8 cellular contexts compared by ENCODE assay signal in the genomic region with DNA sequence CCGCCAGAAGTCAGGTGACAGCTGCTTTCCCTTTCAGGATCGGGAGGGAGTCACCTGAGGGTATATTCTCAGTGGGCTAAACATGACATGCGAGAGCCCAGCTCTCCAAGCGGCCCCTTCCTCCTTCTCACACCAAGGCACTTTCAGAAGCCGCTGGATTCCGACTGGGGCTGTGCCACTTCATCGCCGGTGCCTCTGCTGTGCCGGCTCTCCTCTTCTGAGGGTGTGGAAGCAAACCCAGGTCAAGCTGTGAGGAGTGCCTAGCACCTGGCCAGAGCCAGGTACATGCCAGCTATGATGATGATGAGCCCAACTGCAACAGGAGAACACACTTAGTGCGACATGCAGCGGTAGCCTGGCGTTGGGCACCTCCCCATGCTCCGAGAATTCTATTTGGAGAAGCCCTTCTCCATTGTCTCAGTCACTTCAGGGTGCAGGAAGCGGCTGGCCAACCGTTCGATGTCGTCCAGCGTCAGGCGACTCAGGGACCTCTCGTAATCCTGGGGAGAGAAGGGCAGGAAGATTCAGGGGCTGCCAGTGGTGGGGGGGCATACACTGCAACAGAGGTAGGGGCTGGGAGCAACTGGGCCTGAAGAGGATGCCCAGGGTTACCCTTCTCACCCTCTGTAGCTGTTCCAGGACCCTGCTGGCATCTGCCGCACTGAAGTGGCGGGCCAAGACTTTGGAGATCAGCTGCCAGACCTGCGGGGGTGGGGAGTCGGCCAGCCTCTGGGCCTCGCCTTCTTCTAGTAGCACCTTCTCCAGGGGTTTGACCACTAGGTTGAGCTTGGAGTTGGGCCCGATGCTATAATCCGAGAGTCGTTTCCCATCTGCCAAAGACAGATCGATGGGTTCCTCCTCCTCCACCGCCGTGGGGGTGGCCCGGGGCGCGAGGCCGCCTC. TPM values are rescaled to one million over a fixed set of nuclear protein-coding genes. Genes with fewer than 3 reads are reported as not detected.
DNase-seq lines count a peak whose midpoint lies in the region; ATAC-seq, FAIRE-seq and TF ChIP-seq lines count a peak whose summit lies in the region.

No MANE protein-coding gene starts in this region.

- intact Hi-C loops in pancreas (cut with DNase I) = no loop called here

- whole genome bisulfite sequencing in pancreas, 2 donors = 41 to 60% methylated on average over 35 of the region's 35 CpGs

- TF ChIP-seq CTCF in DOHH2 (IDR thresholded peaks at IDR 0.05; ENCODE audit: low read depth, low read length, poor library complexity, severe bottlenecking) = no peak
- no peak for TF ChIP-seq CTCF in pancreas (IDR thresholded peaks at IDR 0.05)

- H3K4me1 ChIP-seq in DOHH2 (ENCODE audit: control insufficient read depth, low read length) = peaks cover 58% of the 10 kb centered on the region
- peaks cover 0 to 5% (median 0%) of the 10 kb centered on the region in 3 donors for H3K4me1 ChIP-seq in pancreas

- no peaks in the 10 kb centered on the region; the same call in 1 of the 2 replicates for H3F3A ChIP-seq in DOHH2 (ENCODE audit: control insufficient read depth, insufficient read depth)

- peak overlapping the region; percentile 68 for H3K4me3 ChIP-seq in DOHH2 (ENCODE audit: low read length)
- peak overlapping the region; percentile 35 to 61 (median 46) for H3K4me3 ChIP-seq in pancreas

- H3K36me3 ChIP-seq in DOHH2 (ENCODE audit: control insufficient read depth, low read length) (peaks cover 36% of the 10 kb centered on the region), pancreas (no peaks in the 10 kb centered on the region)

- H3K9me3 ChIP-seq in DOHH2 (ENCODE audit: control insufficient read depth, insufficient read depth, low read length) (no peaks in the 10 kb centered on the region), pancreas (no peaks in the 10 kb centered on the region)

- H3K4me2 ChIP-seq in DOHH2 (ENCODE audit: low read length) = peak overlapping the region; percentile 87

- H3K27me3 ChIP-seq in DOHH2 (ENCODE audit: control insufficient read depth, low read length) = no peaks in the 10 kb centered on the region
- H3K27me3 ChIP-seq in pancreas = no peaks in the 10 kb centered on the region

- ATAC-seq in pancreas (no peak), GM18907 (IDR thresholded peaks at IDR 0.05; ENCODE audit: unreplicated experiment) (no peak), GM18870 (IDR thresholded peaks at IDR 0.05; ENCODE audit: unreplicated experiment) (no peak), GM21515 (IDR thresholded peaks at IDR 0.05; ENCODE audit: unreplicated experiment) (no peak)

- DNase-seq in NCI-H526 treated with DMSO at 0.1 percent for 48 hours (lab: John Stamatoyannopoulos, UW) (peak; percentile 8), epithelial cell of prostate (ENCODE audit: low read depth, low spot score) (no peak), pancreas (peak in 2 of 6 donors; percentile 54 to 73), GM19240 (ENCODE audit: insufficient read length, low spot score) (no peak)

- H3K79me2 ChIP-seq in DOHH2 (ENCODE audit: control insufficient read depth, low read length) = peaks cover 57% of the 10 kb centered on the region

- no peaks in the 10 kb centered on the region for H4K20me1 ChIP-seq in DOHH2 (ENCODE audit: control insufficient read depth, insufficient read depth, low read depth, low read length)

- FAIRE-seq in pancreas (lab: Jason Lieb, UNC) = no peak

- H3K27ac ChIP-seq in DOHH2 (ENCODE audit: low read depth, low read length) (peak overlapping the region; percentile 41), epithelial cell of prostate (peak overlapping the region; percentile 65), pancreas (peak overlapping the region in 3 of 4 donors; percentile 61 to 75 (median 73))

- no peaks in the 10 kb centered on the region for H3K9me2 ChIP-seq in DOHH2 (replicated peaks; ENCODE audit: control insufficient read depth, low read length)

RNA-seq across cellular contexts. Expression of a gene that starts 1.0 kb away (rescaled TPM):
- total RNA-seq in pancreas = 10 to 100 TPM; 16.0 to 32.2 (median 21.5) TPM
- 10 to 100 TPM; 13.6 to 20.4 TPM for polyA plus RNA-seq in pancreas

RNA-seq across cellular contexts. Expression of a gene that starts 5.0 kb away (rescaled TPM):
- 10 to 100 TPM in 5 of 6 donors, 1 to 10 TPM in 1; 9.6 to 12.2 (median 11.3) TPM for total RNA-seq in pancreas
- 10 to 100 TPM; 16.2 to 19.1 TPM for polyA plus RNA-seq in pancreas

RNA-seq across cellular contexts. Expression of a gene that starts 6.3 kb away (rescaled TPM):
- total RNA-seq in pancreas = 10 to 100 TPM in 5 of 6 donors, 1 to 10 TPM in 1; 9.5 to 19.6 (median 12.7) TPM
- polyA plus RNA-seq in pancreas = 10 to 100 TPM; 10.1 to 15.2 TPM

RNA-seq across cellular contexts. Expression of a gene that starts 27.3 kb away (rescaled TPM):
- 10 to 100 TPM; 10.5 to 40.7 (median 16.3) TPM for total RNA-seq in pancreas
- 10 to 100 TPM; 15.0 to 39.0 TPM for polyA plus RNA-seq in pancreas

RNA-seq across cellular contexts. Expression of a gene that starts 30.6 kb away (rescaled TPM):
- total RNA-seq in pancreas = 10 to 100 TPM; 26.4 to 40.4 (median 32.7) TPM
- polyA plus RNA-seq in pancreas = 10 to 100 TPM; 70.7 to 78.5 TPM
